In the genomic region with DNA sequence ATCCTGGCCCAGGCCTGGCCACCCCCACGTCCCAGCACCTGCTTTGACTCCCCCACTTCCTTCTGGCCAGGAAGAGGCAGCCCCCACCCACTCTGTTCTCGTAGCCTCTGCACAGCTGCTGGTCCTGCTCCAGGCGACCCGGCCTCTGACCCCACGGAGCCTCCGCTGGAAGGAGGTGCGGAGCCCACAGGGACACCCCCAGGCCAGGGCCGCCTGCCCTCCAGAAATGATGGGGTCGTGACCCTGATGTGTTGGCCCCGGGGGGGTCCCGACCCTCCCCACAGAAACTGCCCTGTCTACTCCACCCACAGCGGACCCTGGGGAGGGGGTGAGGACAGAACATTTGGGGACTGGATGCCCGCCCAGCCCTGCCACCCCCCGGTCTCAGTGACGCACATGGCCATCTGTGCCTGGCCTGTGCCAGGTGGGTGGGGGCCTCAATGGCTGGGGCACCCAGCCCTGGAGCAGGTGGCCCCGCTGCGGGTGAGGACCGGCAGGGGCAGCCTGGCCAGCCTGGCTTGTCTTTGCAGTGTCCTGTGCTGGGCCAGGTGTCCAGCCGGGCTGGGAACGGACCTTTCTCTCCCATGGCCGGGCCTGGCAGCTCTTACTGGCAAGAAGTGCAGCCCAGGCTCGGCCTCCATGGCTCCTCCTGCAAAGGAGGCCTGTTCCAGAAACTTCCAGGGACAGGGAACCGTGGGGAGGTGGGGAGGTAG, we compare ENCODE assay signal across 9 cellular contexts.
DNase-seq lines count a peak whose midpoint lies in the region; ATAC-seq and TF ChIP-seq lines count a peak whose summit lies in the region.
"Had no signal": no experiment of that assay in that cellular context is flagged by ENCODE, and none has a peak within 500 bp of the region (broad histone marks: within the 10 kb centered on the region; RNA-seq: fewer than 3 reads in every experiment).

No MANE protein-coding gene starts in this region.

- WGBS in gastroesophageal sphincter (ENCODE audit: low coverage in 1 of 2), 2 donors = no CpG with 5 or more reads among the region's 23 CpGs
- 28 to 36% (median 32%) methylated on average over 21 to 23 of the region's 23 CpGs for WGBS in psoas muscle, 3 donors

- H3K9me3 ChIP-seq in gastroesophageal sphincter (no peaks in the 10 kb centered on the region), psoas muscle (no peaks in the 10 kb centered on the region)

- H3K4me1 ChIP-seq in gastroesophageal sphincter (peaks cover 12 to 81% (median 60%) of the 10 kb centered on the region in 3 donors), psoas muscle (peaks cover 16% of the 10 kb centered on the region)

- TF ChIP-seq CTCF in gastroesophageal sphincter (IDR thresholded peaks at IDR 0.05) (no peak), psoas muscle (IDR thresholded peaks at IDR 0.05) (no peak)

- H3K27me3 ChIP-seq in gastroesophageal sphincter = no peaks in the 10 kb centered on the region
- H3K27me3 ChIP-seq in psoas muscle (ENCODE audit: insufficient read depth in 3 of 3, low read length in 2 of 3) = peaks cover 0 to 9% (median 3%) of the 10 kb centered on the region in 3 donors

- H3K4me3 ChIP-seq in gastroesophageal sphincter (no peak overlapping the region), psoas muscle (no peak overlapping the region)

- no peak for TF ChIP-seq EP300 in gastroesophageal sphincter (IDR thresholded peaks at IDR 0.05)

- H3K27ac ChIP-seq in gastroesophageal sphincter (peak overlapping the region; percentile 93 to 97 (median 96)), psoas muscle (peak overlapping the region; percentile 46)

- intact Hi-C loops in psoas muscle (cut with DNase I) = loop anchor here in 1 of 2 donors (5.0 kb wide), 1 partner anchor 115 kb away; no protein-coding TSS in a partner anchor

- H3K36me3 ChIP-seq in gastroesophageal sphincter (peaks cover 0 to 15% of the 10 kb centered on the region in 2 donors), psoas muscle (ENCODE audit: insufficient read depth in 1 of 2, low read depth in 1 of 2) (peaks cover 0 to 16% of the 10 kb centered on the region in 2 donors)

- no peak for TF ChIP-seq POLR2A in gastroesophageal sphincter (IDR thresholded peaks at IDR 0.05)

- ATAC-seq in gastroesophageal sphincter = no peak
- ATAC-seq in psoas muscle = peak; percentile 3 to 19 (median 14)
- no peak for ATAC-seq in GM19455 (IDR thresholded peaks at IDR 0.05; ENCODE audit: unreplicated experiment)

- peak; percentile 15 for DNase-seq in AG08395 (ENCODE audit: low spot score)
- DNase-seq in NCI-H446 (lab: John Stamatoyannopoulos, UW) = peak; percentile 63 to 83
- DNase-seq in psoas muscle = peak; percentile 62 to 82
- no peak for DNase-seq in putamen (ENCODE audit: low spot score)
- no peak for DNase-seq in RKO (ENCODE audit: low spot score)
- DNase-seq in NCI-H510A (lab: John Stamatoyannopoulos, UW) = no peak
- DNase-seq: T-helper 9 cell had no signal

Comparison
In these comparisons a context has a peak if more than half of its experiments do, and no peak if none do; other contexts are left out.
1. DNase-seq: peak in AG08395 (single experiment), NCI-H446 (2 of 2) and psoas muscle (2 of 2); none in putamen (single experiment), RKO (single experiment) and NCI-H510A (single experiment).
2. ATAC-seq: peak in psoas muscle (4 of 4); none in gastroesophageal sphincter (single experiment) and GM19455 (single experiment).